In the genomic region with DNA sequence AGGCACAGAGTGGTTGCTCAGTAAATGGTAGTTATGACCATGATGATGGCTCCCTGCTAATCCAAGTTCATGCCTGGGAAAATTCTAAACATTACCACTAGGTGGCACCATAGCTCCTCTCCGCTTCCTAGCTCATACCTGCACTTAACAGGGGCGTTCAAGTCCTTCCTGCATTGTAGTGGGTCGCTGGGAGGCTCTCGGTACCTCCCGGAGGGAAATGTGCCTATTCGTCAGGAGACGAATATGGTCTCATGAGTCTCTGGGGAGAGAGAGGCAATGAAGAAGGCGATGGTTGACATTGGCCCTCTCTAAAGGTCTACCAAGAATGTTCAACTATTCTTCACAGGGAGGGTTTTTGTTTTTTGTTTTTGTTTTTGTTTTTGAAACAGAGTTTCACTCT, we compare ENCODE assay signal across 8 cellular contexts. TPM values are rescaled to one million over a fixed set of nuclear protein-coding genes. Genes with fewer than 3 reads are reported as not detected.
DNase-seq lines count a peak whose midpoint lies in the region; ATAC-seq, FAIRE-seq and TF ChIP-seq lines count a peak whose summit lies in the region.

No MANE protein-coding gene starts in this region.

- intact Hi-C loops in HCT116 (cut with micrococcal nuclease), result loop anchor here (1.0 to 10.0 kb wide), 4 partner anchors 135 to 475 kb away; no protein-coding TSS in a partner anchor
- intact Hi-C loops in GM12878 (cut with micrococcal nuclease; ENCODE audit: unreplicated experiment), result loop anchor here (1.0 to 5.0 kb wide), 2 partner anchors 135 to 332 kb away; no protein-coding TSS in a partner anchor

- ATAC-seq in HCT116 (peak; percentile 96), GM12878 (peak; percentile 98), GM21526 (IDR thresholded peaks at IDR 0.05; ENCODE audit: low FRiP score, unreplicated experiment) (no peak)

- CTCF ChIA-PET in HCT116 (lab: Charles Lee) (interaction anchor here (0.6 to 2.4 kb wide), 26 partner anchors 8 to 452 kb away, joined by 3 to 50 read pairs (median 6); no protein-coding TSS in a partner anchor), GM12878 (lab: Yijun Ruan, JAX) (interaction anchor here (0.6 to 4.6 kb wide), 41 partner anchors 9 to 475 kb away, joined by 3 to 113 read pairs (median 5); a partner anchor contains a TSS)

- H3K27me3 ChIP-seq in HCT116 (ENCODE audit: insufficient read depth, low read length), result no peaks in the 10 kb centered on the region
- H3K27me3 ChIP-seq in GM12878 (replicated peaks in 1 of 2; ENCODE audit: control insufficient read depth in 2 of 2, insufficient read depth in 2 of 2, low read length in 1 of 2), result no peaks in the 10 kb centered on the region
- peaks cover 10% of the 10 kb centered on the region for H3K27me3 ChIP-seq in smooth muscle cell (ENCODE audit: low read depth)

- BruUV-seq in HCT116 (replicated peaks; lab: Mats Ljungman, UMichigan), result no TSS peak
- no TSS peak for BruUV-seq in GM12878 (replicated peaks; lab: Mats Ljungman, UMichigan)

- 2% methylated on average over 8 of the region's 8 CpGs for WGBS in GM12878 (ENCODE audit: insufficient coverage, insufficient replicate concordance, low lambda C conversion rate, missing lambda C conversion rate)
- WGBS in smooth muscle cell (ENCODE audit: low lambda C conversion rate), result 9% methylated on average over 8 of the region's 8 CpGs

- H3F3A ChIP-seq in smooth muscle cell (ENCODE audit: low read depth), result no peaks in the 10 kb centered on the region

- peak overlapping the region; percentile 24 for H2AFZ ChIP-seq in HCT116 (ENCODE audit: low read depth, low read length, poor library complexity, severe bottlenecking)
- peak overlapping the region; percentile 96 for H2AFZ ChIP-seq in GM12878 (ENCODE audit: control insufficient read depth, low read depth, low read length)
- no peak overlapping the region for H2AFZ ChIP-seq in smooth muscle cell (ENCODE audit: low read depth)

- peak; percentile 78 to 93 (median 89) for TF ChIP-seq CTCF in HCT116 (IDR thresholded peaks at IDR 0.05 in 2 of 3, conservative IDR thresholded peaks at IDR 0.05 in 1 of 3; ENCODE audit: borderline replicate concordance in 1 of 3, insufficient read depth in 1 of 3, low read depth in 2 of 3, low read length in 2 of 3)
- TF ChIP-seq CTCF in GM12878 (IDR thresholded peaks at IDR 0.05 in 2 of 3, conservative IDR thresholded peaks at IDR 0.05 in 1 of 3; ENCODE audit: control insufficient read depth in 2 of 3, extremely low read depth in 1 of 3, insufficient read depth in 1 of 3, low read depth in 3 of 3, low read length in 3 of 3), result peak; percentile 86 to 91 (median 91); a peak in 5 of 6 replicates
- peak; percentile 78 for TF ChIP-seq CTCF in smooth muscle cell (IDR thresholded peaks at IDR 0.05; ENCODE audit: borderline replicate concordance, insufficient read depth, poor library complexity, severe bottlenecking)

- peak; percentile 78 for DNase-seq in EH (ENCODE audit: low read depth)
- DNase-seq in HCT116 (ENCODE audit: low read depth, low spot score), result peak; percentile 67
- DNase-seq in NCI-H187 (lab: John Stamatoyannopoulos, UW), result peak; percentile 54
- peak in 3 of 5 donors; percentile 42 to 58 (median 52) for DNase-seq in T-helper 1 cell
- DNase-seq in GM12878 (ENCODE audit: low read depth, low spot score), result peak; percentile 43
- peak; percentile 57 for DNase-seq in iPS DF 19.7 (ENCODE audit: low read depth, low spot score)
- DNase-seq in smooth muscle cell (lab: John Stamatoyannopoulos, UW; ENCODE audit: unreplicated experiment), result no peak

- peak; percentile 91 for TF ChIP-seq RAD21 in HCT116 (IDR thresholded peaks at IDR 0.05; ENCODE audit: low read depth)
- peak; percentile 82 for TF ChIP-seq RAD21 in GM12878 (IDR thresholded peaks at IDR 0.05; ENCODE audit: insufficient read depth, low read depth, low read length)

- H3K9ac ChIP-seq in HCT116 (ENCODE audit: low read length) (no peak overlapping the region), GM12878 (ENCODE audit: control insufficient read depth, insufficient read depth, low read length) (no peak overlapping the region), smooth muscle cell (ENCODE audit: low read depth) (no peak overlapping the region)

- H3K4me1 ChIP-seq in HCT116 (ENCODE audit: control insufficient read depth in 1 of 2, insufficient read depth in 2 of 2, low read length in 2 of 2) (0 out of 4 replicates have a peak, but pooled peaks cover 0 to 9% of the 10 kb centered on the region in 2 experiments), GM12878 (ENCODE audit: control insufficient read depth, insufficient read depth, low read length) (no peaks in the 10 kb centered on the region), smooth muscle cell (ENCODE audit: low read depth) (no peaks in the 10 kb centered on the region)

- peak overlapping the region; percentile 56 for H3K4me2 ChIP-seq in HCT116 (ENCODE audit: low read length)
- peak overlapping the region; percentile 78; the same call in 1 of the 2 replicates for H3K4me2 ChIP-seq in GM12878 (ENCODE audit: control insufficient read depth, insufficient read depth)
- peak overlapping the region; percentile 35 for H3K4me2 ChIP-seq in smooth muscle cell

- H3K9me3 ChIP-seq in HCT116 (ENCODE audit: control insufficient read depth in 1 of 2, insufficient read depth in 1 of 2, low read depth in 1 of 2, low read length in 2 of 2) (no peaks in the 10 kb centered on the region), GM12878 (replicated peaks; ENCODE audit: control insufficient read depth, insufficient read depth, low read length) (no peaks in the 10 kb centered on the region), smooth muscle cell (replicated peaks; ENCODE audit: low read depth) (no peaks in the 10 kb centered on the region)

- H3K4me3 ChIP-seq in HCT116 (replicated peaks in 1 of 2; ENCODE audit: low read depth in 1 of 2, low read length in 2 of 2) (no peak overlapping the region), GM12878 (no peak overlapping the region), smooth muscle cell (no peak overlapping the region)

- in situ Hi-C loops in GM12878 (cut with MboI), result no loop called here

- no peaks in the 10 kb centered on the region for H3K36me3 ChIP-seq in HCT116 (ENCODE audit: control insufficient read depth in 1 of 2, insufficient read depth in 2 of 2, low read length in 2 of 2)
- H3K36me3 ChIP-seq in GM12878 (ENCODE audit: control insufficient read depth in 2 of 2, insufficient read depth in 2 of 2, low read length in 1 of 2), result no peaks in the 10 kb centered on the region
- H3K36me3 ChIP-seq in smooth muscle cell (ENCODE audit: low read depth), result no peaks in the 10 kb centered on the region

- no peaks in the 10 kb centered on the region for H3K9me2 ChIP-seq in HCT116 (ENCODE audit: insufficient read depth)

- no peak for TF ChIP-seq POLR2A in HCT116 (IDR thresholded peaks at IDR 0.05; ENCODE audit: borderline replicate concordance, extremely low read depth, insufficient read depth, insufficient read length)
- TF ChIP-seq POLR2A in GM12878 (IDR thresholded peaks at IDR 0.05; ENCODE audit: low read depth, low read length), result no peak

- FAIRE-seq in GM12878 (lab: Jason Lieb, UNC), result peak; percentile 97

- TF ChIP-seq EP300 in GM12878 (IDR thresholded peaks at IDR 0.05; ENCODE audit: borderline replicate concordance in 1 of 2, control insufficient read depth in 1 of 2, low read depth in 2 of 2, low read length in 2 of 2), result no peak

- RAD21 ChIA-PET in HCT116 (lab: Charles Lee; ENCODE audit: low non-redundant PET in 1 of 2, low total read pairs in 2 of 2, uncharacterized antibody in 2 of 2, unreplicated experiment in 2 of 2), result interaction anchor here (0.7 to 1.2 kb wide), 7 partner anchors 93 to 347 kb away, joined by 3 to 8 read pairs (median 5); no protein-coding TSS in a partner anchor
- RAD21 ChIA-PET in GM12878 (lab: Charles Lee; ENCODE audit: unreplicated experiment), result interaction anchor here (1.0 to 2.4 kb wide), 12 partner anchors 8 to 366 kb away, joined by 3 to 55 read pairs (median 5); no protein-coding TSS in a partner anchor

- POLR2A ChIA-PET in HCT116 (lab: Charles Lee) (interaction anchor here (0.7 to 1.0 kb wide), 2 partner anchors 10 to 149 kb away, joined by 3 to 4 read pairs; a partner anchor contains a TSS), GM12878 (lab: Charles Lee) (interaction anchor here (1.2 kb wide), 1 partner anchor 9 kb away, joined by 3 read pairs; no protein-coding TSS in a partner anchor)

- SMC1A ChIA-PET in GM12878 (lab: Charles Lee; ENCODE audit: uncharacterized antibody, unreplicated experiment), result interaction anchor here (0.9 to 1.8 kb wide), 7 partner anchors 13 to 331 kb away, joined by 3 to 24 read pairs (median 4); no protein-coding TSS in a partner anchor

- no peak overlapping the region for H3K27ac ChIP-seq in HCT116 (ENCODE audit: low read depth, low read length)
- no peak overlapping the region for H3K27ac ChIP-seq in GM12878 (ENCODE audit: control insufficient read depth, insufficient read depth)
- no peak overlapping the region for H3K27ac ChIP-seq in smooth muscle cell (ENCODE audit: low read depth)

- no peaks in the 10 kb centered on the region for H3K79me2 ChIP-seq in HCT116 (ENCODE audit: insufficient read depth, low read length)
- H3K79me2 ChIP-seq in GM12878 (ENCODE audit: control insufficient read depth, insufficient read depth, low read length), result no peaks in the 10 kb centered on the region
- H3K79me2 ChIP-seq in smooth muscle cell (ENCODE audit: low read depth), result no peaks in the 10 kb centered on the region

- H4K20me1 ChIP-seq in HCT116 (ENCODE audit: insufficient read depth) (no peaks in the 10 kb centered on the region), GM12878 (ENCODE audit: control insufficient read depth, insufficient read depth) (no peaks in the 10 kb centered on the region), smooth muscle cell (ENCODE audit: low read depth) (no peaks in the 10 kb centered on the region)

RNA-seq across cellular contexts. Expression of a gene that starts 10.9 kb away (rescaled TPM):
- total RNA-seq in HCT116 (2021; ENCODE audit: unreplicated experiment) (8.8 TPM), GM12878 (2014; rRNA removed) (0.73 and 0.82 TPM in 2 replicates), GM12878 (2014; rRNA removed; fragmentation: Illumina TruSeq; extraction: Trizol) (0.04 and 0.14 TPM in 2 replicates), GM12878 (2021) (0.27 and 1.1 TPM in 2 replicates), smooth muscle cell (not detected in 2 replicates)
- polyA plus RNA-seq in HCT116 (2012), result 10.0 and 10.6 TPM in 2 replicates
- 0.25 TPM in 1 of 2 replicates, not detected in the other for total RNA-seq in GM12878 (2013; cell fraction: nucleolus; rRNA removed)
- polyA plus RNA-seq in GM12878 (2011; ENCODE audit: low read depth), result not detected
- polyA plus RNA-seq in GM12878 (2011; rRNA removed) (0.24 and 0.45 TPM in 2 replicates), GM12878 (2014; fragmentation: Illumina TruSeq; extraction: Trizol) (0.09 TPM in 1 of 2 replicates, not detected in the other), GM12878 (2014; fragmentation: Nextera tagmentation; extraction: Ambion mirVana) (not detected), GM12878 (2014; rRNA removed) (0.19 and 0.20 TPM in 2 replicates), GM12878 (2016; fragmentation: Nextera tagmentation; extraction: Ambion mirVana) (under 1 TPM; 0.70 to 1.00 TPM), smooth muscle cell (0.15 and 0.67 TPM in 2 replicates)
- polyA plus RNA-seq in GM12878 (2011; cell fraction: cytosol; rRNA removed), result 0.22 and 0.48 TPM in 2 replicates
- polyA plus RNA-seq in GM12878 (2011; cell fraction: nucleus; rRNA removed), result 0.37 and 0.51 TPM in 2 replicates
- 0.74 and 1.5 TPM in 2 replicates for polyA plus RNA-seq in GM12878 (2012)
- 0.26 and 0.29 TPM in 2 replicates for polyA minus RNA-seq in GM12878 (2011; rRNA and poly(A)+ RNA removed)
- polyA minus RNA-seq in GM12878 (2011; cell fraction: cytosol; rRNA and poly(A)+ RNA removed), result 1.3 and 1.6 TPM in 2 replicates
- polyA minus RNA-seq in GM12878 (2011; cell fraction: nucleus; rRNA and poly(A)+ RNA removed), result 0.48 and 0.77 TPM in 2 replicates

RNA-seq across cellular contexts. Expression of a gene that starts 36.0 kb away (rescaled TPM):
- 0.20 TPM for total RNA-seq in HCT116 (2021; ENCODE audit: unreplicated experiment)
- 0.09 and 0.51 TPM in 2 replicates for polyA plus RNA-seq in HCT116 (2012)
- not detected in 2 replicates for total RNA-seq in GM12878 (2013; cell fraction: nucleolus; rRNA removed)
- not detected in 2 replicates for total RNA-seq in GM12878 (2014; rRNA removed)
- not detected in 2 replicates for total RNA-seq in GM12878 (2014; rRNA removed; fragmentation: Illumina TruSeq; extraction: Trizol)
- not detected in 2 replicates for total RNA-seq in GM12878 (2021)
- polyA plus RNA-seq in GM12878 (2011; ENCODE audit: low read depth), result not detected
- polyA plus RNA-seq in GM12878 (2011; rRNA removed), result not detected in 2 replicates
- polyA plus RNA-seq in GM12878 (2011; cell fraction: cytosol; rRNA removed), result not detected in 2 replicates
- polyA plus RNA-seq in GM12878 (2011; cell fraction: nucleus; rRNA removed), result not detected in 2 replicates
- polyA plus RNA-seq in GM12878 (2012), result not detected in 2 replicates
- polyA plus RNA-seq in GM12878 (2014; fragmentation: Illumina TruSeq; extraction: Trizol), result not detected in 2 replicates
- not detected for polyA plus RNA-seq in GM12878 (2014; fragmentation: Nextera tagmentation; extraction: Ambion mirVana)
- 0.04 TPM in 1 of 2 replicates, not detected in the other for polyA plus RNA-seq in GM12878 (2014; rRNA removed)
- polyA plus RNA-seq in GM12878 (2016; fragmentation: Nextera tagmentation; extraction: Ambion mirVana), result not detected
- polyA minus RNA-seq in GM12878 (2011; rRNA and poly(A)+ RNA removed), result not detected in 2 replicates
- not detected in 2 replicates for polyA minus RNA-seq in GM12878 (2011; cell fraction: cytosol; rRNA and poly(A)+ RNA removed)
- not detected in 2 replicates for polyA minus RNA-seq in GM12878 (2011; cell fraction: nucleus; rRNA and poly(A)+ RNA removed)
- not detected in 2 replicates for total RNA-seq in smooth muscle cell
- polyA plus RNA-seq in smooth muscle cell, result 0.09 and 0.50 TPM in 2 replicates

RNA-seq across cellular contexts. Expression of a gene that starts 49.5 kb away (rescaled TPM):
- total RNA-seq in HCT116 (2021; ENCODE audit: unreplicated experiment) (0.42 TPM), GM12878 (2014; rRNA removed) (not detected in 2 replicates), GM12878 (2014; rRNA removed; fragmentation: Illumina TruSeq; extraction: Trizol) (not detected in 2 replicates), GM12878 (2021) (not detected in 2 replicates), smooth muscle cell (0.13 TPM in 1 of 2 replicates, not detected in the other)
- polyA plus RNA-seq in HCT116 (2012), result 0.38 and 0.39 TPM in 2 replicates
- total RNA-seq in GM12878 (2013; cell fraction: nucleolus; rRNA removed), result not detected in 2 replicates
- polyA plus RNA-seq in GM12878 (2011; ENCODE audit: low read depth), result not detected
- polyA plus RNA-seq in GM12878 (2011; rRNA removed) (not detected in 2 replicates), GM12878 (2014; fragmentation: Illumina TruSeq; extraction: Trizol) (not detected in 2 replicates), GM12878 (2014; fragmentation: Nextera tagmentation; extraction: Ambion mirVana) (not detected), GM12878 (2014; rRNA removed) (not detected in 2 replicates), GM12878 (2016; fragmentation: Nextera tagmentation; extraction: Ambion mirVana) (not detected), smooth muscle cell (0.80 TPM in 1 of 2 replicates, not detected in the other)
- polyA plus RNA-seq in GM12878 (2011; cell fraction: cytosol; rRNA removed), result not detected in 2 replicates
- not detected in 2 replicates for polyA plus RNA-seq in GM12878 (2011; cell fraction: nucleus; rRNA removed)
- not detected in 2 replicates for polyA plus RNA-seq in GM12878 (2012)
- polyA minus RNA-seq in GM12878 (2011; rRNA and poly(A)+ RNA removed), result not detected in 2 replicates
- polyA minus RNA-seq in GM12878 (2011; cell fraction: cytosol; rRNA and poly(A)+ RNA removed), result not detected in 2 replicates
- polyA minus RNA-seq in GM12878 (2011; cell fraction: nucleus; rRNA and poly(A)+ RNA removed), result not detected in 2 replicates

RNA-seq across cellular contexts. Expression of a gene that starts 49.6 kb away (rescaled TPM):
- total RNA-seq in HCT116 (2021; ENCODE audit: unreplicated experiment), result 7.1 TPM
- polyA plus RNA-seq in HCT116 (2012), result 4.3 and 6.6 TPM in 2 replicates
- total RNA-seq in GM12878 (2013; cell fraction: nucleolus; rRNA removed), result 6.9 and 7.6 TPM in 2 replicates
- total RNA-seq in GM12878 (2014; rRNA removed), result 1.9 and 2.5 TPM in 2 replicates
- 2.0 and 2.1 TPM in 2 replicates for total RNA-seq in GM12878 (2014; rRNA removed; fragmentation: Illumina TruSeq; extraction: Trizol)
- 2.0 and 2.8 TPM in 2 replicates for total RNA-seq in GM12878 (2021)
- polyA plus RNA-seq in GM12878 (2011; ENCODE audit: low read depth), result 2.6 TPM
- polyA plus RNA-seq in GM12878 (2011; rRNA removed), result 1.4 and 1.5 TPM in 2 replicates
- polyA plus RNA-seq in GM12878 (2011; cell fraction: cytosol; rRNA removed), result 0.75 and 1.5 TPM in 2 replicates
- polyA plus RNA-seq in GM12878 (2011; cell fraction: nucleus; rRNA removed), result 0.31 and 0.75 TPM in 2 replicates
- polyA plus RNA-seq in GM12878 (2012), result 2.6 and 3.3 TPM in 2 replicates
- polyA plus RNA-seq in GM12878 (2014; fragmentation: Illumina TruSeq; extraction: Trizol), result 1.8 and 2.1 TPM in 2 replicates
- 1 to 10 TPM; 1.4 to 1.5 TPM for polyA plus RNA-seq in GM12878 (2014; fragmentation: Nextera tagmentation; extraction: Ambion mirVana)
- polyA plus RNA-seq in GM12878 (2014; rRNA removed), result 2.1 and 3.5 TPM in 2 replicates
- polyA plus RNA-seq in GM12878 (2016; fragmentation: Nextera tagmentation; extraction: Ambion mirVana), result 1 to 10 TPM; 1.7 to 2.1 TPM
- 1.5 and 1.9 TPM in 2 replicates for polyA minus RNA-seq in GM12878 (2011; rRNA and poly(A)+ RNA removed)
- 0.73 TPM in 1 of 2 replicates, not detected in the other for polyA minus RNA-seq in GM12878 (2011; cell fraction: cytosol; rRNA and poly(A)+ RNA removed)
- polyA minus RNA-seq in GM12878 (2011; cell fraction: nucleus; rRNA and poly(A)+ RNA removed), result 0.38 and 0.60 TPM in 2 replicates
- 4.7 and 9.0 TPM in 2 replicates for total RNA-seq in smooth muscle cell
- 3.8 and 5.6 TPM in 2 replicates for polyA plus RNA-seq in smooth muscle cell
